In the genomic region with DNA sequence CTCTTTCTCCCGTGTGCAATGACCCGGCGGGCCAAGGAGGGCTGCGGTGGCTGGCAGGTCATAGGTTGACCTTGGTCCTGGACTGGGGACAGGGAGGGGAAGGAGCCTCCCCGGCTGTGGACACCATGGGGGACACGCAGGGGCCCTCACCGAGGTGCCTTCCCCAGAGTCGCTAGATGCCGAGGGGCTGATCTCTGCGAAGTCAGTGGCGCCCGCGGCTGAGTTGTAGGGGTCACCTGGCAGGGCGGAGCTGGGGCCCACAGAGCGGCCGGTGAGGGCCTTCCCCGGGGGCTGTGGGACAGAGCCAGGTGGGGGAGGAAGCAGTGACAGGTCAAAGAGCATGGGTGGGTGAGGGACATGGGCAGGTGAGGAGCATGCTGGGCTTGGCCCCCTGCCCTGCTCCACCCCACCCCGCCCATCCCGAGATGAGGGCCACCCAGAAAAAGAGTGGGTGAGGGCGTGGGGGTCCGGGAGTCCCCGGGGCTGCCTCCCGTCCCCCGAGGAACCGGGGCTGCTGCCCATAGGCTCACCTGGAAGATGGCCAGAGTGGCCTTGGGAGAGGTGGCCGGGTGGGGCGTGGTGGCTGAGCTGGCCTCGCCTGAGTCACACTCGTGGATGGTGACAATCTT, we compare ENCODE assay signal across 20 cellular contexts. TPM values are rescaled to one million over a fixed set of nuclear protein-coding genes. Genes with fewer than 3 reads are reported as not detected.
DNase-seq lines count a peak whose midpoint lies in the region; ATAC-seq and TF ChIP-seq lines count a peak whose summit lies in the region.
"Had no signal": no experiment of that assay in that cellular context is flagged by ENCODE, and none has a peak within 500 bp of the region (broad histone marks: within the 10 kb centered on the region; RNA-seq: fewer than 3 reads in every experiment).

No MANE protein-coding gene starts in this region.

- H3K27ac Mint-ChIP-seq in neural crest cell (ENCODE audit: unreplicated experiment) = no peak overlapping the region
- H3K27ac Mint-ChIP-seq in T-helper 2 cell treated with Interferon-gamma antibody and Interleukin-4, amounts not matched to agents 5 μg/mL and 100 μg/mL, for 36 hours = no peak overlapping the region
- H3K27ac Mint-ChIP-seq: CD14-positive monocyte; CD4-positive, alpha-beta memory T cell had no signal

- peaks cover 40% of the 10 kb centered on the region for H3K4me1 ChIP-seq in cardiac muscle cell (ENCODE audit: low read depth)
- H3K4me1 ChIP-seq in fibroblast of lung (ENCODE audit: control insufficient read depth, extremely low read depth, insufficient read depth, low read length) = peaks cover 9% of the 10 kb centered on the region
- H3K4me1 ChIP-seq: HAP-1 had no signal

- no peaks in the 10 kb centered on the region for H3K36me3 Mint-ChIP-seq in neural crest cell (ENCODE audit: low read depth)
- H3K36me3 Mint-ChIP-seq in T-helper 2 cell treated with Interferon-gamma antibody and Interleukin-4, amounts not matched to agents 5 μg/mL and 100 μg/mL, for 36 hours (ENCODE audit: low read depth) = no peaks in the 10 kb centered on the region
- H3K36me3 Mint-ChIP-seq: CD4-positive, alpha-beta memory T cell had no signal

- no peak overlapping the region for H3K4me2 ChIP-seq in fibroblast of lung (ENCODE audit: extremely low read depth, insufficient read depth, low read length)

- no peak for ATAC-seq in GM21367 (IDR thresholded peaks at IDR 0.05; ENCODE audit: unreplicated experiment)

- H2AFZ ChIP-seq in fibroblast of lung (ENCODE audit: low read length) = no peak overlapping the region

- peak overlapping the region; percentile 16 for H3K9ac ChIP-seq in fibroblast of lung (ENCODE audit: insufficient read depth, low read length)

- H3K4me1 Mint-ChIP-seq in neural crest cell = peaks cover 12% of the 10 kb centered on the region
- peaks cover 5% of the 10 kb centered on the region for H3K4me1 Mint-ChIP-seq in T-helper 2 cell treated with Interferon-gamma antibody and Interleukin-4, amounts not matched to agents 5 μg/mL and 100 μg/mL, for 36 hours (ENCODE audit: low read depth)

- peaks cover 2% of the 10 kb centered on the region for H3K79me2 ChIP-seq in fibroblast of lung (ENCODE audit: control insufficient read depth, insufficient read depth, low read length)

- no peak for DNase-seq in cardiac muscle cell (ENCODE audit: low read depth in 1 of 2, low spot score in 1 of 2)
- no peak for DNase-seq in cardiac septum (ENCODE audit: low spot score)
- DNase-seq in fibroblast of lung (ENCODE audit: low read depth in 2 of 2) = no peak
- DNase-seq in neural crest cell (ENCODE audit: low read depth, low spot score) = no peak
- DNase-seq in amygdala (lab: John Stamatoyannopoulos, UW) = no peak
- no peak for DNase-seq in AG08395 (ENCODE audit: low spot score)
- no peak for DNase-seq in T-helper 2 cell treated with Interferon-gamma antibody and Interleukin-4, amounts not matched to agents 5 μg/mL and 100 μg/mL, for 36 hours (ENCODE audit: low spot score)
- DNase-seq: AML-193; BE2C; Calu3; CD4-positive, alpha-beta memory T cell; COR-L47; DMS53; DMS79 treated with DMSO at 0.1 percent for 48 hours; GF-D8; GOT3 had no signal

- H3K9me3 ChIP-seq in cardiac muscle cell (ENCODE audit: low read depth) = no peaks in the 10 kb centered on the region
- H3K9me3 ChIP-seq in fibroblast of lung (ENCODE audit: control insufficient read depth, insufficient read depth, low read depth, low read length) = no peaks in the 10 kb centered on the region
- H3K9me3 ChIP-seq: BE2C; BLaER1 treated with 17β-estradiol and CSF1 and Interleukin-3, amounts not matched to agents 10 nM and 100 nM; HAP-1 had no signal

- no peaks in the 10 kb centered on the region for H3K27me3 Mint-ChIP-seq in neural crest cell (ENCODE audit: low read depth)
- H3K27me3 Mint-ChIP-seq in T-helper 2 cell treated with Interferon-gamma antibody and Interleukin-4, amounts not matched to agents 5 μg/mL and 100 μg/mL, for 36 hours (ENCODE audit: low read depth) = peaks cover 14% of the 10 kb centered on the region

- intact Hi-C loops in cardiac septum (cut with DNase I) = no loop called here

- peaks cover 6% of the 10 kb centered on the region for H3K36me3 ChIP-seq in cardiac muscle cell
- H3K36me3 ChIP-seq in fibroblast of lung (ENCODE audit: control insufficient read depth, insufficient read depth, low read length) = peaks cover 17% of the 10 kb centered on the region

- H4K20me1 ChIP-seq in fibroblast of lung (ENCODE audit: control insufficient read depth, extremely low read depth, insufficient read depth, low read length) = no peaks in the 10 kb centered on the region

- H3K4me3 ChIP-seq in cardiac muscle cell = no peak overlapping the region
- no peak overlapping the region for H3K4me3 ChIP-seq in fibroblast of lung (replicated peaks in 1 of 4; ENCODE audit: control extremely low read depth in 1 of 4, insufficient read depth in 1 of 4, low read depth in 3 of 4, low read length in 4 of 4)
- H3K4me3 ChIP-seq: BLaER1 treated with 17β-estradiol and CSF1 and Interleukin-3, amounts not matched to agents 10 nM and 100 nM; HAP-1 had no signal

- no peaks in the 10 kb centered on the region for H3K9me3 Mint-ChIP-seq in neural crest cell
- no peaks in the 10 kb centered on the region for H3K9me3 Mint-ChIP-seq in T-helper 2 cell treated with Interferon-gamma antibody and Interleukin-4, amounts not matched to agents 5 μg/mL and 100 μg/mL, for 36 hours

- H3K27me3 ChIP-seq in cardiac muscle cell = no peaks in the 10 kb centered on the region
- H3K27me3 ChIP-seq in fibroblast of lung (ENCODE audit: control insufficient read depth, insufficient read depth, low read length) = no peaks in the 10 kb centered on the region
- H3K27me3 ChIP-seq: BE2C had no signal

- TF ChIP-seq CTCF in cardiac muscle cell (IDR thresholded peaks at IDR 0.05; ENCODE audit: low read depth, low read length) (no peak), fibroblast of lung (conservative IDR thresholded peaks at IDR 0.05 in 1 of 2, IDR thresholded peaks at IDR 0.05 in 1 of 2; ENCODE audit: low read depth in 1 of 2, low read length in 2 of 2) (no peak), neural crest cell (conservative IDR thresholded peaks at IDR 0.05) (no peak)

- H3K27ac ChIP-seq in cardiac muscle cell (peak overlapping the region; percentile 81), fibroblast of lung (ENCODE audit: insufficient read depth, low read length) (no peak overlapping the region)
- H3K27ac ChIP-seq: BLaER1 treated with 17β-estradiol and CSF1 and Interleukin-3, amounts not matched to agents 10 nM and 100 nM had no signal

- peak overlapping the region; percentile 62 for H3K4me3 Mint-ChIP-seq in neural crest cell
- no peak overlapping the region for H3K4me3 Mint-ChIP-seq in T-helper 2 cell treated with Interferon-gamma antibody and Interleukin-4, amounts not matched to agents 5 μg/mL and 100 μg/mL, for 36 hours
- H3K4me3 Mint-ChIP-seq: CD14-positive monocyte; CD4-positive, alpha-beta memory T cell had no signal

RNA-seq across cellular contexts. Expression of gene CBARP, which starts 3.6 kb away (rescaled TPM):
- 21.1 and 29.1 TPM in 2 replicates for total RNA-seq in cardiac muscle cell
- polyA plus RNA-seq in cardiac muscle cell = 22.1 and 30.6 TPM in 2 replicates
- total RNA-seq in cardiac septum = 1.9 TPM
- total RNA-seq in fibroblast of lung = 1.5 TPM in 2 replicates
- 0.31 and 1.0 TPM in 2 replicates for polyA plus RNA-seq in fibroblast of lung
- polyA plus RNA-seq in fibroblast of lung (2012) = 2.1 and 5.0 TPM in 2 replicates
- polyA minus RNA-seq in fibroblast of lung (ENCODE audit: low replicate concordance) = 0.94 and 3.6 TPM in 2 replicates
- total RNA-seq in neural crest cell = 26.2 and 27.1 TPM in 2 replicates
- total RNA-seq: CD4-positive, alpha-beta memory T cell had no signal
- polyA plus RNA-seq: CD14-positive monocyte; CD4-positive, alpha-beta memory T cell had no signal

RNA-seq across cellular contexts. Expression of gene ATP5F1D, which starts 7.4 kb away (rescaled TPM):
- 188 and 355 TPM in 2 replicates for total RNA-seq in cardiac muscle cell
- polyA plus RNA-seq in cardiac muscle cell = 505 and 638 TPM in 2 replicates
- 486 TPM for total RNA-seq in cardiac septum
- total RNA-seq in fibroblast of lung = 13.4 and 20.5 TPM in 2 replicates
- polyA plus RNA-seq in fibroblast of lung = 53.8 and 79.8 TPM in 2 replicates
- 174 and 278 TPM in 2 replicates for polyA plus RNA-seq in fibroblast of lung (2012)
- polyA minus RNA-seq in fibroblast of lung (ENCODE audit: low replicate concordance) = 23.2 and 31.0 TPM in 2 replicates
- total RNA-seq in neural crest cell = 140 and 141 TPM in 2 replicates

RNA-seq across cellular contexts. Expression of gene MIDN, which starts 14.2 kb away (rescaled TPM):
- total RNA-seq in cardiac muscle cell (45.6 and 89.2 TPM in 2 replicates), cardiac septum (97.5 TPM), fibroblast of lung (13.6 and 18.8 TPM in 2 replicates), neural crest cell (177 and 187 TPM in 2 replicates)
- polyA plus RNA-seq in cardiac muscle cell (58.1 and 76.0 TPM in 2 replicates), fibroblast of lung (12.0 and 18.0 TPM in 2 replicates)
- 30.3 and 40.2 TPM in 2 replicates for polyA plus RNA-seq in fibroblast of lung (2012)
- 27.6 and 36.6 TPM in 2 replicates for polyA minus RNA-seq in fibroblast of lung (ENCODE audit: low replicate concordance)

RNA-seq across cellular contexts. Expression of gene STK11, which starts 28.6 kb away (rescaled TPM):
- total RNA-seq in cardiac muscle cell (140 and 180 TPM in 2 replicates), cardiac septum (49.7 TPM), fibroblast of lung (96.6 and 100 TPM in 2 replicates), neural crest cell (55.8 and 60.2 TPM in 2 replicates)
- polyA plus RNA-seq in cardiac muscle cell (122 and 154 TPM in 2 replicates), fibroblast of lung (23.7 TPM in 2 replicates)
- polyA plus RNA-seq in fibroblast of lung (2012) = 32.9 and 34.7 TPM in 2 replicates
- 24.9 and 42.8 TPM in 2 replicates for polyA minus RNA-seq in fibroblast of lung (ENCODE audit: low replicate concordance)

RNA-seq across cellular contexts. Expression of gene CIRBP, which starts 35.0 kb away (rescaled TPM):
- total RNA-seq in cardiac muscle cell (1,112 and 2,236 TPM in 2 replicates), cardiac septum (318 TPM), fibroblast of lung (104 and 110 TPM in 2 replicates), neural crest cell (414 and 421 TPM in 2 replicates)
- polyA plus RNA-seq in cardiac muscle cell (716 and 851 TPM in 2 replicates), fibroblast of lung (260 and 298 TPM in 2 replicates)
- 315 and 327 TPM in 2 replicates for polyA plus RNA-seq in fibroblast of lung (2012)
- polyA minus RNA-seq in fibroblast of lung (ENCODE audit: low replicate concordance) = 45.9 and 74.1 TPM in 2 replicates
